9 cellular contexts compared by ENCODE assay signal in the genomic region with DNA sequence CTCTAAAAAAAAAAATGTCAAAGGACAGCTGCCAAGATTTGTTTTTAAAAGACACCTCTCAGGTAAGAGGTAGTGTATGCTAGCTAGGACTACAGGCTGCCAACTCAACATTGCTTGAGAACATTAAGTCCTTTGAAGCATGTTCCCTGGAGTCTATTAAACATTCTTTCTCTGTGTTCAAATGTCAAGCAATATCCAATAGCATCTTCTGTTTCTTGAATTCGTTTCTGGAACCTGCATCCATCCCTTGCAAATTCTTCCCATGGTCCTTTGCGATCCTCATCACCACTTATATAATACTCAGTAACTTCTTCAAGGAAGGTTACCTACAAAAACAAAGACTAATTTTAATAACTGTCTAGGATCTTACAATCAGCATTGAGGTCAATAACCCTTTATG. TPM values are rescaled to one million over a fixed set of nuclear protein-coding genes. Genes with fewer than 3 reads are reported as not detected.
DNase-seq lines count a peak whose midpoint lies in the region; FAIRE-seq and TF ChIP-seq lines count a peak whose summit lies in the region.
"Had no signal": no experiment of that assay in that cellular context is flagged by ENCODE, and none has a peak within 500 bp of the region (broad histone marks: within the 10 kb centered on the region; RNA-seq: fewer than 3 reads in every experiment).

No MANE protein-coding gene starts in this region.

- POLR2A ChIA-PET in AG04450 (lab: Yijun Ruan, JAX), result no interaction called here

- H3K56ac ChIP-seq in H9 (ENCODE audit: insufficient read length, low read depth, low read length), result no peak overlapping the region

- CTCF ChIA-PET in AG04450 (lab: Charles Lee), result interaction anchor here (0.6 kb wide), 1 partner anchor 24 kb away, joined by 8 read pairs; no protein-coding TSS in a partner anchor

- H4K20me1 ChIP-seq in H9 (ENCODE audit: control insufficient read depth, insufficient read depth, insufficient read length) (peaks cover 2% of the 10 kb centered on the region), astrocyte (ENCODE audit: insufficient read depth, low read length) (peaks cover 95% of the 10 kb centered on the region)

- H3K27ac ChIP-seq in AG04450 (ENCODE audit: low read depth, low read length) (no peak overlapping the region), H9 (ENCODE audit: insufficient read length, low read depth, low read length) (no peak overlapping the region), astrocyte (ENCODE audit: low read depth, low read length) (no peak overlapping the region), muscle layer of duodenum (ENCODE audit: low read length) (no peak overlapping the region)
- H3K27ac ChIP-seq: adrenal gland had no signal

- H3K4ac ChIP-seq in H9 (ENCODE audit: low read depth, low read length), result no peak overlapping the region

- H3K36me3 ChIP-seq in astrocyte (ENCODE audit: insufficient read depth, low read length) (peaks cover 26% of the 10 kb centered on the region), muscle layer of duodenum (ENCODE audit: control insufficient read depth in 1 of 2, insufficient read depth in 2 of 2, low read length in 2 of 2) (peaks cover 27% of the 10 kb centered on the region in 2 donors)

- no peak overlapping the region for H4K8ac ChIP-seq in H9 (replicated peaks; ENCODE audit: insufficient read length, low read depth, low read length)

- H3K4me1 Mint-ChIP-seq in H9 (peaks cover 7 to 15% of the 10 kb centered on the region in 2 experiments), astrocyte (ENCODE audit: low read depth, unreplicated experiment) (peaks cover 10% of the 10 kb centered on the region)

- peak overlapping the region; percentile 17 to 38; a peak in 3 of 5 replicates for H3K4me3 Mint-ChIP-seq in H9
- peak overlapping the region; percentile 99 for H3K4me3 Mint-ChIP-seq in astrocyte (ENCODE audit: unreplicated experiment)

- H3K79me1 ChIP-seq in H9 (ENCODE audit: insufficient read depth, low read depth, low read length, poor library complexity, severe bottlenecking), result peaks cover 3% of the 10 kb centered on the region

- no peaks in the 10 kb centered on the region; the same call in 1 of the 2 replicates for H3K9me3 ChIP-seq in AG04450 (ENCODE audit: control insufficient read depth, insufficient read depth, low read length)
- H3K9me3 ChIP-seq in H9 (ENCODE audit: control insufficient read depth, low read depth, low read length), result no peaks in the 10 kb centered on the region
- no peaks in the 10 kb centered on the region for H3K9me3 ChIP-seq in astrocyte (ENCODE audit: insufficient read depth, low read depth, low read length)
- no peaks in the 10 kb centered on the region for H3K9me3 ChIP-seq in muscle layer of duodenum (ENCODE audit: control insufficient read depth in 1 of 2, low read length in 2 of 2)
- H3K9me3 ChIP-seq: adrenal gland had no signal

- H3K9me3 Mint-ChIP-seq in H9 (no peaks in the 10 kb centered on the region), astrocyte (ENCODE audit: unreplicated experiment) (no peaks in the 10 kb centered on the region)

- WGBS in H9 (ENCODE audit: extremely low coverage, insufficient read length, low lambda C conversion rate), result no CpG with 5 or more reads among the region's 2 CpGs

- no peak overlapping the region for H2AK5ac ChIP-seq in H9 (ENCODE audit: insufficient read length, low read length)

- H3K27me3 Mint-ChIP-seq in H9 (ENCODE audit: low read depth) (no peaks in the 10 kb centered on the region), astrocyte (ENCODE audit: low read depth, unreplicated experiment) (no peaks in the 10 kb centered on the region)

- H3K4me3 ChIP-seq in AG04450 (ENCODE audit: low read depth, low read length) (peak overlapping the region; percentile 10), astrocyte (ENCODE audit: insufficient read depth, low read depth, low read length) (peak overlapping the region; percentile 91), muscle layer of duodenum (ENCODE audit: low read depth in 1 of 2, low read length in 2 of 2) (peak overlapping the region; percentile 18 to 79)

- H2AFZ ChIP-seq in H9 (ENCODE audit: low read length), result no peak overlapping the region
- H2AFZ ChIP-seq in astrocyte (ENCODE audit: low read depth, low read length), result no peak overlapping the region

- H3K36me3 Mint-ChIP-seq in H9 (ENCODE audit: insufficient read depth in 1 of 3, low read depth in 3 of 3) (peaks cover 33 to 68% (median 61%) of the 10 kb centered on the region in 3 experiments), astrocyte (ENCODE audit: low read depth, unreplicated experiment) (peaks cover 7% of the 10 kb centered on the region)

- H3K79me2 ChIP-seq in H9 (ENCODE audit: insufficient read depth, low read length) (peaks cover 44% of the 10 kb centered on the region), astrocyte (ENCODE audit: insufficient read depth, low read length) (peaks cover 91% of the 10 kb centered on the region)

- no peak overlapping the region for H2BK15ac ChIP-seq in H9 (ENCODE audit: low read depth, low read length)

- H3K27me3 ChIP-seq in AG04450 (ENCODE audit: control insufficient read depth, insufficient read depth, low read length), result no peaks in the 10 kb centered on the region
- H3K27me3 ChIP-seq in H9 (ENCODE audit: insufficient read depth, low read length), result no peaks in the 10 kb centered on the region
- H3K27me3 ChIP-seq in astrocyte (ENCODE audit: insufficient read depth, low read length), result no peaks in the 10 kb centered on the region
- no peaks in the 10 kb centered on the region for H3K27me3 ChIP-seq in muscle layer of duodenum (ENCODE audit: low read depth, low read length)
- H3K27me3 ChIP-seq: adrenal gland had no signal

- H3K9ac ChIP-seq in H9 (ENCODE audit: extremely low read depth, insufficient read length, low read length) (no peak overlapping the region), astrocyte (ENCODE audit: low read length) (no peak overlapping the region)

- H3K23ac ChIP-seq in H9 (ENCODE audit: insufficient read length, low read depth, low read length), result no peak overlapping the region

- H3K27ac Mint-ChIP-seq in H9, result no peak overlapping the region
- H3K27ac Mint-ChIP-seq in astrocyte (ENCODE audit: unreplicated experiment), result no peak overlapping the region

- H4K91ac ChIP-seq in H9 (ENCODE audit: insufficient read length, low read depth, low read length), result no peak overlapping the region

- H3K4me1 ChIP-seq in H9 (ENCODE audit: insufficient read depth, low read length) (peaks cover 6% of the 10 kb centered on the region; the same call in 1 of the 2 replicates), astrocyte (ENCODE audit: insufficient read depth, low read length) (no peaks in the 10 kb centered on the region), muscle layer of duodenum (ENCODE audit: control insufficient read depth in 1 of 2, insufficient read depth in 2 of 2, low read length in 2 of 2) (peaks cover 0 to 26% of the 10 kb centered on the region in 2 donors)

- H3K4me2 ChIP-seq in H9 (ENCODE audit: insufficient read depth, insufficient read length, low read length), result peak overlapping the region; percentile 40
- H3K4me2 ChIP-seq in astrocyte (ENCODE audit: low read length), result peak overlapping the region; percentile 91

- no peak overlapping the region for H2BK20ac ChIP-seq in H9 (ENCODE audit: low read depth, low read length, poor library complexity, severe bottlenecking)

- peaks cover 21% of the 10 kb centered on the region for H3K23me2 ChIP-seq in H9 (ENCODE audit: insufficient read length, low read depth, low read length, poor library complexity, severe bottlenecking)

- in situ Hi-C loops in KBM-7 (cut with MboI; ENCODE audit: low pct_unique_long_range_greater_than_20kb, low sequenced_read_pairs), result no loop called here

- no peak overlapping the region for H2BK12ac ChIP-seq in H9 (ENCODE audit: insufficient read length, low read depth, low read length)

- DNase-seq in AG04450 (ENCODE audit: low read depth, low spot score), result no peak
- no peak for DNase-seq in H9
- DNase-seq in astrocyte (ENCODE audit: low read depth), result no peak
- no peak for DNase-seq in NCI-H1092 (lab: John Stamatoyannopoulos, UW)
- DNase-seq in NCI-H187 (lab: John Stamatoyannopoulos, UW), result no peak
- no peak for DNase-seq in KBM-7
- DNase-seq in stimulated activated CD4-positive, alpha-beta T cell treated with anti-CD3 and anti-CD28 coated beads, Interleukin-4, amount 100 ng/mL, for 1 hour, result no peak
- DNase-seq: adrenal gland had no signal

- H3T11ph ChIP-seq in H9 (ENCODE audit: low read length), result no peak overlapping the region

- H2BK120ac ChIP-seq in H9 (ENCODE audit: low read depth, low read length, poor library complexity, severe bottlenecking), result no peak overlapping the region

- H2BK5ac ChIP-seq in H9 (ENCODE audit: insufficient read length, low read length), result no peak overlapping the region

- no peak overlapping the region for H4K5ac ChIP-seq in H9 (ENCODE audit: insufficient read length, low read depth, low read length)

- no peak overlapping the region for H3K14ac ChIP-seq in H9 (ENCODE audit: insufficient read depth, low read length)

- H3K18ac ChIP-seq in H9 (ENCODE audit: insufficient read length, low read depth, low read length), result no peak overlapping the region

- no peak for TF ChIP-seq CTCF in AG04450 (IDR thresholded peaks at IDR 0.05; ENCODE audit: low read depth, low read length)
- no peak for TF ChIP-seq CTCF in H9 (conservative IDR thresholded peaks at IDR 0.05)
- no peak for TF ChIP-seq CTCF in astrocyte (IDR thresholded peaks at IDR 0.05; ENCODE audit: insufficient read depth, low read depth, low read length)

- no peak for FAIRE-seq in astrocyte (lab: Jason Lieb, UNC)

RNA-seq across cellular contexts. Expression of a gene that starts 5.6 kb away (rescaled TPM):
- 25.4 and 28.4 TPM in 2 replicates for polyA plus RNA-seq in AG04450 (2011; rRNA removed)
- polyA minus RNA-seq in AG04450 (2011; rRNA and poly(A)+ RNA removed), result 40.7 and 41.5 TPM in 2 replicates
- 44.6 and 45.9 TPM in 2 replicates for total RNA-seq in H9 (2021)
- total RNA-seq in astrocyte, result 38.8 and 40.0 TPM in 2 replicates

RNA-seq across cellular contexts. Expression of a gene that starts 46.3 kb away (rescaled TPM):
- polyA plus RNA-seq in AG04450 (2011; rRNA removed), result 6.8 and 7.7 TPM in 2 replicates
- polyA minus RNA-seq in AG04450 (2011; rRNA and poly(A)+ RNA removed), result 6.6 and 6.9 TPM in 2 replicates
- 1.6 and 2.1 TPM in 2 replicates for total RNA-seq in H9 (2021)
- 1.5 and 2.7 TPM in 2 replicates for total RNA-seq in astrocyte

Comparison
In these comparisons a context has a peak if more than half of its experiments do, and no peak if none do; other contexts are left out.
1. H3K4me3 ChIP-seq: peak in every context shown above with its lines; median percentile 91 in astrocyte; 48 in muscle layer of duodenum; 10 in AG04450.